ENCODE assay signal across 1 cellular context in genomic region chr17:76138896-76139248, GRCh38.
TF ChIP-seq lines count a peak whose summit lies in the region.

No MANE protein-coding gene starts in this region.

TF ChIP-seq in GM23338, 12 proteins besides CTCF, POLR2A, EP300 and RAD21 (continued from another document):
- TF ChIP-seq ZNF462 (CRISPR knock-in tag; IDR thresholded peaks at IDR 0.05) = no peak
